Comparison of ENCODE assay signal across 24 cellular contexts in genomic region chr20:51036226-51036625, GRCh38. TPM values are rescaled to one million over a fixed set of nuclear protein-coding genes. Genes with fewer than 3 reads are reported as not detected.
DNase-seq lines count a peak whose midpoint lies in the region; ATAC-seq, FAIRE-seq and TF ChIP-seq lines count a peak whose summit lies in the region.
"Had no signal": no experiment of that assay in that cellular context is flagged by ENCODE, and none has a peak within 500 bp of the region (broad histone marks: within the 10 kb centered on the region; RNA-seq: fewer than 3 reads in every experiment).

No MANE protein-coding gene starts in this region.

- no peak for TF ChIP-seq RAD21 in K562 (CRISPR knock-in tag; conservative IDR thresholded peaks at IDR 0.05 in 1 of 2, IDR thresholded peaks at IDR 0.05 in 1 of 2)

- peaks cover 24 to 58% (median 26%) of the 10 kb centered on the region in 3 donors for H3K4me1 Mint-ChIP-seq in naive B cell

- ATAC-seq in K562 (no peak), naive B cell (ENCODE audit: low read depth in 2 of 2) (no peak), left colon (no peak), GM18505 (IDR thresholded peaks at IDR 0.05; ENCODE audit: unreplicated experiment) (no peak)

- TF ChIP-seq EP300 in K562 (IDR thresholded peaks at IDR 0.05; ENCODE audit: low read length) (no peak), suprapubic skin (IDR thresholded peaks at IDR 0.05) (no peak)

- no peaks in the 10 kb centered on the region for H3K36me3 Mint-ChIP-seq in naive B cell
- H3K36me3 Mint-ChIP-seq: CD14-positive monocyte had no signal

- H3K79me2 ChIP-seq in K562 (ENCODE audit: control insufficient read depth, insufficient read depth, low read length) = no peaks in the 10 kb centered on the region

- H3K9me1 ChIP-seq in K562 (ENCODE audit: control insufficient read depth, insufficient read depth, low read length) = no peaks in the 10 kb centered on the region

- H3K9me3 ChIP-seq in K562 (replicated peaks; ENCODE audit: control insufficient read depth, insufficient read depth, low read depth, low read length) = no peaks in the 10 kb centered on the region
- no peaks in the 10 kb centered on the region for H3K9me3 ChIP-seq in suprapubic skin

- no peak overlapping the region for H3K4me3 ChIP-seq in AG10803 (ENCODE audit: low read length)
- H3K4me3 ChIP-seq in K562 = no peak overlapping the region
- no peak overlapping the region for H3K4me3 ChIP-seq in suprapubic skin
- H3K4me3 ChIP-seq: SK-N-MC had no signal

- H3K27ac ChIP-seq in K562 (ENCODE audit: extremely low read depth, low read depth, low read length) (no peak overlapping the region), suprapubic skin (no peak overlapping the region)
- H3K27ac ChIP-seq: SK-N-MC had no signal

- POLR2A ChIA-PET in K562 (lab: Yijun Ruan, JAX) = interaction anchor here (0.6 kb wide), 1 partner anchor 14 kb away, joined by 3 read pairs; no protein-coding TSS in a partner anchor

- no peak overlapping the region for H3K4me2 ChIP-seq in K562 (ENCODE audit: insufficient read depth, low read length)

- peaks cover 0 to 4% (median 2%) of the 10 kb centered on the region in 7 donors for H3K9me3 Mint-ChIP-seq in naive B cell

- H3K4me1 ChIP-seq in K562 (replicated peaks in 1 of 2; ENCODE audit: control insufficient read depth in 2 of 2, insufficient read depth in 2 of 2, low read length in 2 of 2) (peaks cover 0 to 22% of the 10 kb centered on the region in 2 experiments; a peak in 3 of 5 replicates), suprapubic skin (no peaks in the 10 kb centered on the region)

- peak overlapping the region in 2 of 6 donors; percentile 0 to 77 for H3K27ac Mint-ChIP-seq in naive B cell
- H3K27ac Mint-ChIP-seq: CD14-positive monocyte had no signal

- WGBS in K562 (ENCODE audit: insufficient coverage, low coverage, missing lambda C conversion rate) = 39% methylated on average over 4 of the region's 4 CpGs
- 58% methylated on average over 4 of the region's 4 CpGs for WGBS in suprapubic skin

- DNase-seq in AG10803 (ENCODE audit: low read depth) (peak; percentile 63), GM03348 (ENCODE audit: low spot score) (peak; percentile 68), K562 (ENCODE audit: extremely low read depth in 1 of 4, low spot score in 3 of 4) (no peak), naive B cell (no peak), suprapubic skin (ENCODE audit: low spot score in 2 of 2) (no peak), NCI-H748 (lab: John Stamatoyannopoulos, UW; ENCODE audit: unreplicated experiment) (no peak), left colon (no peak)
- DNase-seq: NCI-H1092, NCI-H1436 treated with DMSO at 0.1 percent for 48 hours, NCI-H2029 treated with DMSO at 0.1 percent for 48 hours, NCI-H2171, NCI-H446 treated with DMSO at 0.1 percent for 48 hours, NCI-H748 treated with DMSO at 0.1 percent for 48 hours, Right ventricle myocardium superior had no signal

- no peak for FAIRE-seq in K562 (lab: Jason Lieb, UNC)
- FAIRE-seq: A204.1, GM12891, GM18507, H1, RCC 7860 had no signal

- peak overlapping the region in 5 of 8 donors; percentile 1 to 85 (median 40) for H3K4me3 Mint-ChIP-seq in naive B cell
- H3K4me3 Mint-ChIP-seq: CD14-positive monocyte had no signal

- TF ChIP-seq POLR2A in K562 (conservative IDR thresholded peaks at IDR 0.05) (no peak), suprapubic skin (IDR thresholded peaks at IDR 0.05) (no peak), GM18505 (IDR thresholded peaks at IDR 0.05; ENCODE audit: borderline replicate concordance, extremely low read depth, insufficient read depth, insufficient read length) (no peak)

- peaks cover 2 to 26% of the 10 kb centered on the region in 2 experiments; a peak in 4 of 5 replicates for H3K27me3 ChIP-seq in K562 (ENCODE audit: control insufficient read depth in 2 of 2, insufficient read depth in 2 of 2, low read length in 2 of 2)
- peaks cover 55% of the 10 kb centered on the region for H3K27me3 ChIP-seq in suprapubic skin

- intact Hi-C loops in K562 (cut with micrococcal nuclease) = no loop called here
- intact Hi-C loops in left colon (cut with DNase I, micrococcal nuclease) = no loop called here

- in situ Hi-C loops in K562 (cut with MboI) = no loop called here

- BruUV-seq in K562 (replicated peaks; lab: Mats Ljungman, UMichigan) = no TSS peak

- no peaks in the 10 kb centered on the region for H3K36me3 ChIP-seq in K562 (ENCODE audit: control insufficient read depth, insufficient read depth, low read length)
- H3K36me3 ChIP-seq in suprapubic skin = no peaks in the 10 kb centered on the region

- CTCF ChIA-PET in K562 (lab: Yijun Ruan, JAX; ENCODE audit: low intra/inter-chr PET ratio) = no interaction called here

- H3K9ac ChIP-seq in K562 (ENCODE audit: insufficient read depth in 1 of 2, low read depth in 2 of 2, low read length in 2 of 2) = no peak overlapping the region

- peaks cover 0 to 24% (median 20%) of the 10 kb centered on the region in 3 donors for H3K27me3 Mint-ChIP-seq in naive B cell

- no peak for TF ChIP-seq CTCF in AG10803 (conservative IDR thresholded peaks at IDR 0.05; ENCODE audit: low read length)
- TF ChIP-seq CTCF in K562 (IDR thresholded peaks at IDR 0.05 in 2 of 3, conservative IDR thresholded peaks at IDR 0.05 in 1 of 3; ENCODE audit: insufficient read depth in 2 of 3, low read depth in 1 of 3, low read length in 3 of 3) = no peak
- no peak for TF ChIP-seq CTCF in suprapubic skin (IDR thresholded peaks at IDR 0.05)

- H4K20me1 ChIP-seq in K562 (replicated peaks; ENCODE audit: control insufficient read depth, insufficient read depth, low read length) = no peaks in the 10 kb centered on the region

- H2AFZ ChIP-seq in K562 (ENCODE audit: low read depth, low read length) = no peak overlapping the region

TF ChIP-seq in K562, 482 proteins besides CTCF, POLR2A, EP300 and RAD21 (continues in another document):
- TF ChIP-seq NR4A1 (CRISPR knock-in tag; IDR thresholded peaks at IDR 0.05) (no peak), NR4A1 (tag; IDR thresholded peaks at IDR 0.05) (0 out of 2 replicates have a peak, but pooled peaks have one; percentile 10), E2F6 (IDR thresholded peaks at IDR 0.05; ENCODE audit: borderline replicate concordance in 1 of 2, extremely low read depth in 1 of 2, insufficient read depth in 1 of 2, insufficient read length in 1 of 2, low read depth in 1 of 2, low read length in 1 of 2, poor library complexity in 1 of 2, severe bottlenecking in 1 of 2) (no peak), RFX1 (IDR thresholded peaks at IDR 0.05) (no peak), THAP7 (CRISPR knock-in tag; IDR thresholded peaks at IDR 0.05) (no peak), U2AF2 (optimal IDR thresholded peaks at IDR 0.05; ENCODE audit: low read depth, low read length) (no peak), MCM5 (IDR thresholded peaks at IDR 0.05; ENCODE audit: low read depth) (no peak), BACH1 (tag; IDR thresholded peaks at IDR 0.05) (0 out of 2 replicates have a peak, but pooled peaks have one; percentile 4), FUS (optimal IDR thresholded peaks at IDR 0.05; ENCODE audit: low read depth, low read length) (no peak), TAF1 (IDR thresholded peaks at IDR 0.05; ENCODE audit: control insufficient read depth, extremely low read depth, insufficient read depth, low read length, severe bottlenecking) (no peak), POLR2AphosphoS5 (IDR thresholded peaks at IDR 0.05; ENCODE audit: control insufficient read depth, insufficient read depth, low read depth, low read length) (no peak), ZNF143 (CRISPR knock-in tag; IDR thresholded peaks at IDR 0.05) (no peak)

RNA-seq across cellular contexts. Expression of gene KCNG1, which starts 13.3 kb away (rescaled TPM):
- total RNA-seq in K562 (2011; cell fraction: chromatin; rRNA removed; ENCODE audit: low replicate concordance) = 0.21 and 0.25 TPM in 2 replicates
- not detected in 2 replicates for total RNA-seq in K562 (2011; cell fraction: nucleolus; rRNA removed)
- 0.44 and 0.69 TPM in 2 replicates for total RNA-seq in K562 (2011; cell fraction: nucleoplasm; rRNA removed)
- total RNA-seq in K562 (2014; rRNA removed) = 0.09 and 0.94 TPM in 2 replicates
- 0.26 and 0.33 TPM in 2 replicates for total RNA-seq in K562 (2014; rRNA removed; fragmentation: Illumina TruSeq; extraction: Trizol)
- total RNA-seq in K562 (2015; rRNA removed; fragmentation: Illumina TruSeq; extraction: Trizol) = 0.11 and 0.22 TPM in 2 replicates
- 0.76 and 1.5 TPM in 2 replicates for total RNA-seq in K562 (2021)
- polyA plus RNA-seq in K562 (2011; rRNA removed) = not detected in 2 replicates
- 0.03 and 0.12 TPM in 2 replicates for polyA plus RNA-seq in K562 (2011; cell fraction: cytosol; rRNA removed)
- polyA plus RNA-seq in K562 (2011; cell fraction: nucleus; rRNA removed) = 0.11 TPM in 1 of 2 replicates, not detected in the other
- polyA plus RNA-seq in K562 (2012) = 0.52 and 13.7 TPM in 2 replicates
- polyA plus RNA-seq in K562 (2014; fragmentation: Illumina TruSeq; extraction: Trizol) = 0.12 and 0.29 TPM in 2 replicates
- under 1 TPM in 1 of 2 experiments, not detected in 1; 0.06 TPM for polyA plus RNA-seq in K562 (2014; fragmentation: Nextera tagmentation; extraction: Ambion mirVana)
- polyA plus RNA-seq in K562 (2014; rRNA removed) = 1.5 TPM in 2 replicates
- not detected in 2 replicates for polyA minus RNA-seq in K562 (2011; rRNA and poly(A)+ RNA removed)
- polyA minus RNA-seq in K562 (2011; cell fraction: cytosol; rRNA and poly(A)+ RNA removed) = not detected in 2 replicates
- polyA minus RNA-seq in K562 (2011; cell fraction: nucleus; rRNA and poly(A)+ RNA removed) = not detected in 2 replicates
- 100 to 1,000 TPM in 4 of 6 donors, 10 to 100 TPM in 2; 32.3 to 184 (median 107) TPM for polyA plus RNA-seq in naive B cell (ENCODE audit: low read depth in 6 of 6)
- 1 to 10 TPM in 2 of 4 donors, under 1 TPM in 2; 0.26 to 1.2 (median 1.0) TPM for total RNA-seq in suprapubic skin
- 10 to 100 TPM in 1 of 2 donors, 1 to 10 TPM in 1; 2.3 to 15.2 TPM for total RNA-seq in left colon
- total RNA-seq: HT-29, OCI-LY7 had no signal
- polyA plus RNA-seq: CD14-positive monocyte had no signal

Comparison
In these comparisons a context has a peak if more than half of its experiments do, and no peak if none do; other contexts are left out.
1. DNase-seq: peak in AG10803 (single experiment) and GM03348 (single experiment); none in K562 (0 of 4), naive B cell (single experiment), suprapubic skin (0 of 2), NCI-H748 (single experiment) and left colon (0 of 2).